Comparison of ENCODE assay signal across 31 cellular contexts in the genomic region with DNA sequence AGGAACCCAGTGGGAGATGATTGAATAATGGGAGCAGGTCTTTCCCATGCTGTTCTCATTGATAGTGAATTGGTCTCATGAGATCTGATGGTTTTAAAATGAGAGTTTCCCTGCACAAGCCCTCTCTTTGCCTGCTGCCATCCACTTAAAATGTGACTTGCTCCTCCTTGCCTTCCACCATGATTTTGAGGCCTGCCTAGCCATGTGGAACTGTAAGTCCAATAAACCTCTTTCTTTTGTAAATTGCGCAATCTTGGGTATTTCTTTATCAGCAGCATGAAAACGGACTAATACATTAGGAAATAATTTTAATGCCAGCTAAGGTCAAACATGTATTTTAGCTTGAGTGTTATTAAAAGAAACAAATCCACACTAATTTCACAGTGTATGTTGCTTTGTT.
"Had no signal": no experiment of that assay in that cellular context is flagged by ENCODE, and none has a peak within 500 bp of the region (broad histone marks: within the 10 kb centered on the region; RNA-seq: fewer than 3 reads in every experiment).

No MANE protein-coding gene starts in this region.

- H3K27me3 ChIP-seq: adrenal gland, body of pancreas, esophagus muscularis mucosa, foreskin keratinocyte, gastrocnemius medialis, heart left ventricle had no signal

- H3K27ac ChIP-seq: adrenal gland, body of pancreas, esophagus muscularis mucosa, foreskin keratinocyte, gastrocnemius medialis, heart left ventricle, WERI-Rb-1 had no signal

- H3K36me3 ChIP-seq: adrenal gland, esophagus muscularis mucosa, gastrocnemius medialis, heart left ventricle, WERI-Rb-1 had no signal

- ATAC-seq: activated CD4-positive, CD25-positive, alpha-beta regulatory T cell treated with anti-CD3 and anti-CD28 coated beads, Interleukin-2, amount 50 U/mL, for 24 hours; activated CD8-positive, alpha-beta T cell treated with anti-CD3 and anti-CD28 coated beads for 36 hours; activated naive CD8-positive, alpha-beta T cell treated with anti-CD3 and anti-CD28 coated beads, Interleukin-2, amount 50 U/mL, for 24 hours; activated T-cell treated with anti-CD3 and anti-CD28 coated beads, Interleukin-2, amount 50 U/mL, for 4 hours; activated T-helper 17 cell treated with anti-CD3 and anti-CD28 coated beads, Interleukin-2, amount 50 U/mL, for 72 hours; body of pancreas; effector memory CD8-positive, alpha-beta T cell; foreskin keratinocyte; gastrocnemius medialis; heart left ventricle had no signal

- DNase-seq: activated B cell treated with CpG ODN at 0.5 μM for 24 hours; activated CD4-positive, alpha-beta T cell treated with anti-CD3 and anti-CD28 coated beads for 48 hours; activated CD4-positive, alpha-beta T cell treated with anti-CD3 and anti-CD28 coated beads, Interleukin-2, amount 50 U/mL, for 1 hour; activated CD4-positive, alpha-beta T cell treated with anti-CD3 and anti-CD28 coated beads, Interleukin-2, amount 50 U/mL, for 48 hours; activated CD8-positive, alpha-beta memory T cell treated with anti-CD3 and anti-CD28 coated beads for 24 hours; activated CD8-positive, alpha-beta T cell treated with anti-CD3 and anti-CD28 coated beads for 36 hours; activated effector memory CD4-positive, alpha-beta T cell treated with Interleukin-2 at 50 U/mL for 16 hours; activated gamma-delta T cell treated with Interleukin-2 at 50 U/mL for 16 hours; activated naive CD4-positive, alpha-beta T cell treated with anti-CD3 and anti-CD28 coated beads for 36 hours; activated naive CD8-positive, alpha-beta T cell treated with anti-CD3 and anti-CD28 coated beads for 36 hours; activated naive CD8-positive, alpha-beta T cell treated with anti-CD3 and anti-CD28 coated beads, Interleukin-2, amount 50 U/mL, for 24 hours; activated T-cell treated with anti-CD3 and anti-CD28 coated beads, Interleukin-2, amount 50 U/mL, for 4 hours; adrenal gland; amygdala; aorta; body of pancreas; caudate nucleus; cortex of kidney; dermis blood vessel endothelial cell; effector CD4-positive, alpha-beta T cell; effector memory CD8-positive, alpha-beta T cell; erythroblast; foreskin keratinocyte; gastrocnemius medialis; glutamatergic neuron; heart left ventricle; T1000; WERI-Rb-1 had no signal

- H3K9me3 ChIP-seq: adrenal gland, body of pancreas, esophagus muscularis mucosa, gastrocnemius medialis had no signal

- H3K4me1 ChIP-seq: adrenal gland, body of pancreas, esophagus muscularis mucosa, foreskin keratinocyte, gastrocnemius medialis, heart left ventricle had no signal

- H3K4me3 ChIP-seq: adrenal gland, body of pancreas, esophagus muscularis mucosa, gastrocnemius medialis, heart left ventricle had no signal
